In the genomic region with DNA sequence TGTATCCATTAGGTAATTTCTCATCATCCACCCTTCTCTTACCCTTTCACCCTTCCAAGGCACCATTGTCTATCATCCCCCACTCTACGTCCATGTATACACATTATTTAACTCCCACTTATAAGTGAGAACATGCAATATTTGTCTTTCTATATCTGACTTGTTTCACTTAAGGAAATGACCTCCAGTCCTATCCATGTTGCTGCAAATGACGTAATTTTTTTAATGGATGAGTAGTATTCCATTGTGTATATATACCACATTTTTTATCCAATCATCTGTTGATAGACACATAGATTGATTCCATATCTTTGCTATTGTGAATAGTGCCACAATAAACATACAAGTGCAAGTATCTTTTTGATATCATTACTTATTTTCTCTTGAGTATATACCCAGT, we compare ENCODE assay signal across 8 cellular contexts.
"Had no signal": no experiment of that assay in that cellular context is flagged by ENCODE, and none has a peak within 500 bp of the region (broad histone marks: within the 10 kb centered on the region; RNA-seq: fewer than 3 reads in every experiment).

No MANE protein-coding gene starts in this region.

- ATAC-seq: GM12878 had no signal

- DNase-seq: GDM1, GF-D8 had no signal

- FAIRE-seq: G401.6, GM12878, GM12891, GM12892, GM18507, GM19239 had no signal

- H3K4me3 ChIP-seq: GM12878 had no signal
